ENCODE assay signal across 2 cellular contexts in the genomic region with DNA sequence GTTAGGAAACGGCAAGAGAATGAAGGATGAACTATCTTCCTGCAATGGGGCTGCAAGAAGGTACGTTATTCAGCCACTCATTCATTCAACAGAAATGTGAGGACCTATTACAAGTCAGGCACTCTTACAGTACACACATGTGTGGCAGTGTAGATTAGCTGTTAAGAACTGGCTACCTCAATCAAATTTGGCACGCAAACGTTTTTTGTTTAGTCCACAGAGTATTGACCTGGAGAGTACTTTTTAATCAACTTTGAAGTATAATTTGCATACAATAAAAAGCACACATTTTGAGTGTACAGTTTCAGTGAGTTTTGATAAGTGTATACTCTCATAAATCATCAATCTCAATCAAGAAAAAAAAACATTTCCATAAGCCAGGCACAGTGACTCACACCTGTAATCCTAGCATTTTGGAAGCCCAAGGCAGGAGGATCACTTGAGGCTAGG.
TF ChIP-seq lines count a peak whose summit lies in the region.

No MANE protein-coding gene starts in this region.

TF ChIP-seq in GM23338, 12 proteins besides CTCF, POLR2A, EP300 and RAD21 (continued from another document and continues in another):
- TF ChIP-seq, protein P1, sequence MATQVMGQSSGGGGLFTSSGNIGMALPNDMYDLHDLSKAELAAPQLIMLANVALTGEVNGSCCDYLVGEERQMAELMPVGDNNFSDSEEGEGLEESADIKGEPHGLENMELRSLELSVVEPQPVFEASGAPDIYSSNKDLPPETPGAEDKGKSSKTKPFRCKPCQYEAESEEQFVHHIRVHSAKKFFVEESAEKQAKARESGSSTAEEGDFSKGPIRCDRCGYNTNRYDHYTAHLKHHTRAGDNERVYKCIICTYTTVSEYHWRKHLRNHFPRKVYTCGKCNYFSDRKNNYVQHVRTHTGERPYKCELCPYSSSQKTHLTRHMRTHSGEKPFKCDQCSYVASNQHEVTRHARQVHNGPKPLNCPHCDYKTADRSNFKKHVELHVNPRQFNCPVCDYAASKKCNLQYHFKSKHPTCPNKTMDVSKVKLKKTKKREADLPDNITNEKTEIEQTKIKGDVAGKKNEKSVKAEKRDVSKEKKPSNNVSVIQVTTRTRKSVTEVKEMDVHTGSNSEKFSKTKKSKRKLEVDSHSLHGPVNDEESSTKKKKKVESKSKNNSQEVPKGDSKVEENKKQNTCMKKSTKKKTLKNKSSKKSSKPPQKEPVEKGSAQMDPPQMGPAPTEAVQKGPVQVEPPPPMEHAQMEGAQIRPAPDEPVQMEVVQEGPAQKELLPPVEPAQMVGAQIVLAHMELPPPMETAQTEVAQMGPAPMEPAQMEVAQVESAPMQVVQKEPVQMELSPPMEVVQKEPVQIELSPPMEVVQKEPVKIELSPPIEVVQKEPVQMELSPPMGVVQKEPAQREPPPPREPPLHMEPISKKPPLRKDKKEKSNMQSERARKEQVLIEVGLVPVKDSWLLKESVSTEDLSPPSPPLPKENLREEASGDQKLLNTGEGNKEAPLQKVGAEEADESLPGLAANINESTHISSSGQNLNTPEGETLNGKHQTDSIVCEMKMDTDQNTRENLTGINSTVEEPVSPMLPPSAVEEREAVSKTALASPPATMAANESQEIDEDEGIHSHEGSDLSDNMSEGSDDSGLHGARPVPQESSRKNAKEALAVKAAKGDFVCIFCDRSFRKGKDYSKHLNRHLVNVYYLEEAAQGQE (IDR thresholded peaks at IDR 0.05; ENCODE audit: unreplicated experiment), result no peak
- TF ChIP-seq CREB1 (CRISPR knock-in tag; IDR thresholded peaks at IDR 0.05; ENCODE audit: low read depth), result no peak
- TF ChIP-seq STAT1 (IDR thresholded peaks at IDR 0.05; ENCODE audit: unreplicated experiment), result no peak
- TF ChIP-seq POLR2AphosphoS5 (IDR thresholded peaks at IDR 0.05; ENCODE audit: low read depth), result no peak
- TF ChIP-seq JUNB (IDR thresholded peaks at IDR 0.05; ENCODE audit: unreplicated experiment), result no peak
- TF ChIP-seq EZH2 (IDR thresholded peaks at IDR 0.05; ENCODE audit: low read depth, unreplicated experiment), result no peak
- TF ChIP-seq, protein P2, sequence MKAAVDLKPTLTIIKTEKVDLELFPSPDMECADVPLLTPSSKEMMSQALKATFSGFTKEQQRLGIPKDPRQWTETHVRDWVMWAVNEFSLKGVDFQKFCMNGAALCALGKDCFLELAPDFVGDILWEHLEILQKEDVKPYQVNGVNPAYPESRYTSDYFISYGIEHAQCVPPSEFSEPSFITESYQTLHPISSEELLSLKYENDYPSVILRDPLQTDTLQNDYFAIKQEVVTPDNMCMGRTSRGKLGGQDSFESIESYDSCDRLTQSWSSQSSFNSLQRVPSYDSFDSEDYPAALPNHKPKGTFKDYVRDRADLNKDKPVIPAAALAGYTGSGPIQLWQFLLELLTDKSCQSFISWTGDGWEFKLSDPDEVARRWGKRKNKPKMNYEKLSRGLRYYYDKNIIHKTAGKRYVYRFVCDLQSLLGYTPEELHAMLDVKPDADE (IDR thresholded peaks at IDR 0.05), result no peak
- TF ChIP-seq, protein P3, sequence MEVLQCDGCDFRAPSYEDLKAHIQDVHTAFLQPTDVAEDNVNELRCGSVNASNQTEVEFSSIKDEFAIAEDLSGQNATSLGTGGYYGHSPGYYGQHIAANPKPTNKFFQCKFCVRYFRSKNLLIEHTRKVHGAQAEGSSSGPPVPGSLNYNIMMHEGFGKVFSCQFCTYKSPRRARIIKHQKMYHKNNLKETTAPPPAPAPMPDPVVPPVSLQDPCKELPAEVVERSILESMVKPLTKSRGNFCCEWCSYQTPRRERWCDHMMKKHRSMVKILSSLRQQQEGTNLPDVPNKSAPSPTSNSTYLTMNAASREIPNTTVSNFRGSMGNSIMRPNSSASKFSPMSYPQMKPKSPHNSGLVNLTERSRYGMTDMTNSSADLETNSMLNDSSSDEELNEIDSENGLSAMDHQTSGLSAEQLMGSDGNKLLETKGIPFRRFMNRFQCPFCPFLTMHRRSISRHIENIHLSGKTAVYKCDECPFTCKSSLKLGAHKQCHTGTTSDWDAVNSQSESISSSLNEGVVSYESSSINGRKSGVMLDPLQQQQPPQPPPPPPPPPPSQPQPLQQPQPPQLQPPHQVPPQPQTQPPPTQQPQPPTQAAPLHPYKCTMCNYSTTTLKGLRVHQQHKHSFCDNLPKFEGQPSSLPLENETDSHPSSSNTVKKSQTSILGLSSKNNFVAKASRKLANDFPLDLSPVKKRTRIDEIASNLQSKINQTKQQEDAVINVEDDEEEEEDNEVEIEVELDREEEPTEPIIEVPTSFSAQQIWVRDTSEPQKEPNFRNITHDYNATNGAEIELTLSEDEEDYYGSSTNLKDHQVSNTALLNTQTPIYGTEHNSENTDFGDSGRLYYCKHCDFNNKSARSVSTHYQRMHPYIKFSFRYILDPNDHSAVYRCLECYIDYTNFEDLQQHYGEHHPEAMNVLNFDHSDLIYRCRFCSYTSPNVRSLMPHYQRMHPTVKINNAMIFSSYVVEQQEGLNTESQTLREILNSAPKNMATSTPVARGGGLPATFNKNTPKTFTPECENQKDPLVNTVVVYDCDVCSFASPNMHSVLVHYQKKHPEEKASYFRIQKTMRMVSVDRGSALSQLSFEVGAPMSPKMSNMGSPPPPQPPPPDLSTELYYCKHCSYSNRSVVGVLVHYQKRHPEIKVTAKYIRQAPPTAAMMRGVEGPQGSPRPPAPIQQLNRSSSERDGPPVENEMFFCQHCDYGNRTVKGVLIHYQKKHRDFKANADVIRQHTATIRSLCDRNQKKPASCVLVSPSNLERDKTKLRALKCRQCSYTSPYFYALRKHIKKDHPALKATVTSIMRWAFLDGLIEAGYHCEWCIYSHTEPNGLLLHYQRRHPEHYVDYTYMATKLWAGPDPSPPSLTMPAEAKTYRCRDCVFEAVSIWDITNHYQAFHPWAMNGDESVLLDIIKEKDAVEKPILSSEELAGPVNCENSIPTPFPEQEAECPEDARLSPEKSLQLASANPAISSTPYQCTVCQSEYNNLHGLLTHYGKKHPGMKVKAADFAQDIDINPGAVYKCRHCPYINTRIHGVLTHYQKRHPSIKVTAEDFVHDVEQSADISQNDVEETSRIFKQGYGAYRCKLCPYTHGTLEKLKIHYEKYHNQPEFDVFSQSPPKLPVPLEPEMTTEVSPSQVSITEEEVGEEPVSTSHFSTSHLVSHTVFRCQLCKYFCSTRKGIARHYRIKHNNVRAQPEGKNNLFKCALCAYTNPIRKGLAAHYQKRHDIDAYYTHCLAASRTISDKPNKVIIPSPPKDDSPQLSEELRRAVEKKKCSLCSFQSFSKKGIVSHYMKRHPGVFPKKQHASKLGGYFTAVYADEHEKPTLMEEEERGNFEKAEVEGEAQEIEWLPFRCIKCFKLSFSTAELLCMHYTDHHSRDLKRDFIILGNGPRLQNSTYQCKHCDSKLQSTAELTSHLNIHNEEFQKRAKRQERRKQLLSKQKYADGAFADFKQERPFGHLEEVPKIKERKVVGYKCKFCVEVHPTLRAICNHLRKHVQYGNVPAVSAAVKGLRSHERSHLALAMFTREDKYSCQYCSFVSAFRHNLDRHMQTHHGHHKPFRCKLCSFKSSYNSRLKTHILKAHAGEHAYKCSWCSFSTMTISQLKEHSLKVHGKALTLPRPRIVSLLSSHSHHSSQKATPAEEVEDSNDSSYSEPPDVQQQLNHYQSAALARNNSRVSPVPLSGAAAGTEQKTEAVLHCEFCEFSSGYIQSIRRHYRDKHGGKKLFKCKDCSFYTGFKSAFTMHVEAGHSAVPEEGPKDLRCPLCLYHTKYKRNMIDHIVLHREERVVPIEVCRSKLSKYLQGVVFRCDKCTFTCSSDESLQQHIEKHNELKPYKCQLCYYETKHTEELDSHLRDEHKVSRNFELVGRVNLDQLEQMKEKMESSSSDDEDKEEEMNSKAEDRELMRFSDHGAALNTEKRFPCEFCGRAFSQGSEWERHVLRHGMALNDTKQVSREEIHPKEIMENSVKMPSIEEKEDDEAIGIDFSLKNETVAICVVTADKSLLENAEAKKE (CRISPR knock-in tag; IDR thresholded peaks at IDR 0.05), result no peak
- TF ChIP-seq NANOG (IDR thresholded peaks at IDR 0.05; ENCODE audit: borderline replicate concordance), result no peak
- TF ChIP-seq ZNF114 (CRISPR knock-in tag; IDR thresholded peaks at IDR 0.05), result no peak

TF ChIP-seq in K562, 482 proteins besides CTCF, POLR2A, EP300 and RAD21 (continued from another document):
- TF ChIP-seq ZNF217 (CRISPR knock-in tag; IDR thresholded peaks at IDR 0.05), result no peak
- no peak for TF ChIP-seq CREB1 (IDR thresholded peaks at IDR 0.05)
- no peak for TF ChIP-seq CREB1 (CRISPR knock-in tag; IDR thresholded peaks at IDR 0.05)
- TF ChIP-seq, protein P2 (conservative IDR thresholded peaks at IDR 0.05; ENCODE audit: control insufficient read depth, low read depth, low read length), result no peak
- TF ChIP-seq, protein P4, sequence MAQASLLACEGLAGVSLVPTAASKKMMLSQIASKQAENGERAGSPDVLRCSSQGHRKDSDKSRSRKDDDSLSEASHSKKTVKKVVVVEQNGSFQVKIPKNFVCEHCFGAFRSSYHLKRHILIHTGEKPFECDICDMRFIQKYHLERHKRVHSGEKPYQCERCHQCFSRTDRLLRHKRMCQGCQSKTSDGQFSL (CRISPR knock-in tag; IDR thresholded peaks at IDR 0.05), result no peak
- TF ChIP-seq, protein P4 (tag; IDR thresholded peaks at IDR 0.05), result no peak
- TF ChIP-seq KAT2B (IDR thresholded peaks at IDR 0.05; ENCODE audit: low read depth, low read length), result no peak
- 0 out of 2 replicates have a peak, but pooled peaks have one; percentile 11 for TF ChIP-seq SMARCA4 (IDR thresholded peaks at IDR 0.05)
- no peak for TF ChIP-seq GTF2E2 (tag; IDR thresholded peaks at IDR 0.05)
- no peak for TF ChIP-seq E2F3 (CRISPR knock-in tag; IDR thresholded peaks at IDR 0.05)
- peak; percentile 94 for TF ChIP-seq ZNF24 (IDR thresholded peaks at IDR 0.05)
- no peak for TF ChIP-seq FOSL1 (tag; conservative IDR thresholded peaks at IDR 0.05)
- peak; percentile 56 for TF ChIP-seq MEIS2 (IDR thresholded peaks at IDR 0.05; ENCODE audit: partially characterized antibody)
- TF ChIP-seq, protein P5, sequence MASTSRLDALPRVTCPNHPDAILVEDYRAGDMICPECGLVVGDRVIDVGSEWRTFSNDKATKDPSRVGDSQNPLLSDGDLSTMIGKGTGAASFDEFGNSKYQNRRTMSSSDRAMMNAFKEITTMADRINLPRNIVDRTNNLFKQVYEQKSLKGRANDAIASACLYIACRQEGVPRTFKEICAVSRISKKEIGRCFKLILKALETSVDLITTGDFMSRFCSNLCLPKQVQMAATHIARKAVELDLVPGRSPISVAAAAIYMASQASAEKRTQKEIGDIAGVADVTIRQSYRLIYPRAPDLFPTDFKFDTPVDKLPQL (IDR thresholded peaks at IDR 0.05; ENCODE audit: extremely low read depth, insufficient read length), result no peak
- TF ChIP-seq POLR2AphosphoS2 (IDR thresholded peaks at IDR 0.05; ENCODE audit: low read length), result no peak
- TF ChIP-seq TAF15 (IDR thresholded peaks at IDR 0.05; ENCODE audit: low read depth, low read length), result no peak
- TF ChIP-seq ARID1B (IDR thresholded peaks at IDR 0.05), result 0 out of 2 replicates have a peak, but pooled peaks have one; percentile 35
- TF ChIP-seq HDAC6 (IDR thresholded peaks at IDR 0.05; ENCODE audit: low read depth, low read length), result no peak
- peak; percentile 20; the same call in 1 of the 2 replicates for TF ChIP-seq TAL1 (IDR thresholded peaks at IDR 0.05)
